In genomic region chr9:73149371-73150067, GRCh38 we compare ENCODE assay signal across 1 cellular context.
TF ChIP-seq lines count a peak whose summit lies in the region.

No MANE protein-coding gene starts in this region.

TF ChIP-seq in K562, 482 proteins besides CTCF, POLR2A, EP300 and RAD21 (continued from another document):
- TF ChIP-seq ARID3A (IDR thresholded peaks at IDR 0.05; ENCODE audit: borderline replicate concordance, low read depth, low read length) (0 out of 2 replicates have a peak, but pooled peaks have one; percentile 48), CBFA2T3 (IDR thresholded peaks at IDR 0.05) (peak; percentile 33; the same call in 1 of the 2 replicates), BRD4 (IDR thresholded peaks at IDR 0.05) (0 out of 2 replicates have a peak, but pooled peaks have one; percentile 31), KHSRP (IDR thresholded peaks at IDR 0.05) (no peak; the same call in 1 of the 2 replicates), HMBOX1 (IDR thresholded peaks at IDR 0.05) (peak; percentile 55; the same call in 1 of the 2 replicates), NEUROD1 (IDR thresholded peaks at IDR 0.05; ENCODE audit: borderline replicate concordance, low read depth, low read length, partially characterized antibody) (peak; percentile 34), CEBPG (CRISPR knock-in tag; IDR thresholded peaks at IDR 0.05) (no peak), CEBPG (tag; conservative IDR thresholded peaks at IDR 0.05 in 1 of 2, IDR thresholded peaks at IDR 0.05 in 1 of 2) (0 out of 4 replicates have a peak, but pooled peaks of 1 of the 2 experiments have one; percentile 11), RNF219 (CRISPR knock-in tag; IDR thresholded peaks at IDR 0.05) (no peak), MLLT1 (IDR thresholded peaks at IDR 0.05) (0 out of 4 replicates have a peak, but pooled peaks of 1 of the 2 experiments have one; percentile 42), BMI1 (IDR thresholded peaks at IDR 0.05; ENCODE audit: low read length) (no peak), ARNT (IDR thresholded peaks at IDR 0.05) (peak; percentile 37 to 99; a peak in 3 of 4 replicates), BRCA1 (IDR thresholded peaks at IDR 0.05) (no peak), BRCA1 (CRISPR knock-in tag; IDR thresholded peaks at IDR 0.05) (no peak), MAFK (IDR thresholded peaks at IDR 0.05; ENCODE audit: low read length) (peak; percentile 27; the same call in 1 of the 2 replicates), PTRF (tag; IDR thresholded peaks at IDR 0.05) (no peak), NR0B1 (IDR thresholded peaks at IDR 0.05; ENCODE audit: partially characterized antibody) (no peak), ZNF395 (CRISPR knock-in tag; IDR thresholded peaks at IDR 0.05) (peak; percentile 28; the same call in 1 of the 2 replicates), ZNF311 (CRISPR knock-in tag; IDR thresholded peaks at IDR 0.05) (peak; percentile 69; the same call in 1 of the 2 replicates)
- TF ChIP-seq, protein P1, sequence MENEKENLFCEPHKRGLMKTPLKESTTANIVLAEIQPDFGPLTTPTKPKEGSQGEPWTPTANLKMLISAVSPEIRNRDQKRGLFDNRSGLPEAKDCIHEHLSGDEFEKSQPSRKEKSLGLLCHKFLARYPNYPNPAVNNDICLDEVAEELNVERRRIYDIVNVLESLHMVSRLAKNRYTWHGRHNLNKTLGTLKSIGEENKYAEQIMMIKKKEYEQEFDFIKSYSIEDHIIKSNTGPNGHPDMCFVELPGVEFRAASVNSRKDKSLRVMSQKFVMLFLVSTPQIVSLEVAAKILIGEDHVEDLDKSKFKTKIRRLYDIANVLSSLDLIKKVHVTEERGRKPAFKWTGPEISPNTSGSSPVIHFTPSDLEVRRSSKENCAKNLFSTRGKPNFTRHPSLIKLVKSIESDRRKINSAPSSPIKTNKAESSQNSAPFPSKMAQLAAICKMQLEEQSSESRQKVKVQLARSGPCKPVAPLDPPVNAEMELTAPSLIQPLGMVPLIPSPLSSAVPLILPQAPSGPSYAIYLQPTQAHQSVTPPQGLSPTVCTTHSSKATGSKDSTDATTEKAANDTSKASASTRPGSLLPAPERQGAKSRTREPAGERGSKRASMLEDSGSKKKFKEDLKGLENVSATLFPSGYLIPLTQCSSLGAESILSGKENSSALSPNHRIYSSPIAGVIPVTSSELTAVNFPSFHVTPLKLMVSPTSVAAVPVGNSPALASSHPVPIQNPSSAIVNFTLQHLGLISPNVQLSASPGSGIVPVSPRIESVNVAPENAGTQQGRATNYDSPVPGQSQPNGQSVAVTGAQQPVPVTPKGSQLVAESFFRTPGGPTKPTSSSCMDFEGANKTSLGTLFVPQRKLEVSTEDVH (IDR thresholded peaks at IDR 0.05; ENCODE audit: low read depth, partially characterized antibody), result no peak
- TF ChIP-seq, protein P2, sequence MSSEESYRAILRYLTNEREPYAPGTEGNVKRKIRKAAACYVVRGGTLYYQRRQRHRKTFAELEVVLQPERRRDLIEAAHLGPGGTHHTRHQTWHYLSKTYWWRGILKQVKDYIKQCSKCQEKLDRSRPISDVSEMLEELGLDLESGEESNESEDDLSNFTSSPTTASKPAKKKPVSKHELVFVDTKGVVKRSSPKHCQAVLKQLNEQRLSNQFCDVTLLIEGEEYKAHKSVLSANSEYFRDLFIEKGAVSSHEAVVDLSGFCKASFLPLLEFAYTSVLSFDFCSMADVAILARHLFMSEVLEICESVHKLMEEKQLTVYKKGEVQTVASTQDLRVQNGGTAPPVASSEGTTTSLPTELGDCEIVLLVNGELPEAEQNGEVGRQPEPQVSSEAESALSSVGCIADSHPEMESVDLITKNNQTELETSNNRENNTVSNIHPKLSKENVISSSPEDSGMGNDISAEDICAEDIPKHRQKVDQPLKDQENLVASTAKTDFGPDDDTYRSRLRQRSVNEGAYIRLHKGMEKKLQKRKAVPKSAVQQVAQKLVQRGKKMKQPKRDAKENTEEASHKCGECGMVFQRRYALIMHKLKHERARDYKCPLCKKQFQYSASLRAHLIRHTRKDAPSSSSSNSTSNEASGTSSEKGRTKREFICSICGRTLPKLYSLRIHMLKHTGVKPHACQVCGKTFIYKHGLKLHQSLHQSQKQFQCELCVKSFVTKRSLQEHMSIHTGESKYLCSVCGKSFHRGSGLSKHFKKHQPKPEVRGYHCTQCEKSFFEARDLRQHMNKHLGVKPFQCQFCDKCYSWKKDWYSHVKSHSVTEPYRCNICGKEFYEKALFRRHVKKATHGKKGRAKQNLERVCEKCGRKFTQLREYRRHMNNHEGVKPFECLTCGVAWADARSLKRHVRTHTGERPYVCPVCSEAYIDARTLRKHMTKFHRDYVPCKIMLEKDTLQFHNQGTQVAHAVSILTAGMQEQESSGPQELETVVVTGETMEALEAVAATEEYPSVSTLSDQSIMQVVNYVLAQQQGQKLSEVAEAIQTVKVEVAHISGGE (CRISPR knock-in tag; IDR thresholded peaks at IDR 0.05), result 0 out of 6 replicates have a peak, but pooled peaks of 1 of the 3 experiments have one; percentile 29
- TF ChIP-seq, protein P3, sequence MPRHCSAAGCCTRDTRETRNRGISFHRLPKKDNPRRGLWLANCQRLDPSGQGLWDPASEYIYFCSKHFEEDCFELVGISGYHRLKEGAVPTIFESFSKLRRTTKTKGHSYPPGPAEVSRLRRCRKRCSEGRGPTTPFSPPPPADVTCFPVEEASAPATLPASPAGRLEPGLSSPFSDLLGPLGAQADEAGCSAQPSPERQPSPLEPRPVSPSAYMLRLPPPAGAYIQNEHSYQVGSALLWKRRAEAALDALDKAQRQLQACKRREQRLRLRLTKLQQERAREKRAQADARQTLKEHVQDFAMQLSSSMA (CRISPR knock-in tag; IDR thresholded peaks at IDR 0.05), result no peak
